Comparison of ENCODE assay signal across 8 cellular contexts in genomic region chr16:58392215-58393137, GRCh38. TPM values are rescaled to one million over a fixed set of nuclear protein-coding genes. Genes with fewer than 3 reads are reported as not detected.
DNase-seq lines count a peak whose midpoint lies in the region; ATAC-seq and TF ChIP-seq lines count a peak whose summit lies in the region.

TSS of gene GINS3 (plus strand) at chr16:58392471. CDS start at chr16:58392602, 131 bp downstream.

- H3K36me3 Mint-ChIP-seq in natural killer cell treated with Interleukin-12 subunit alpha and Interleukin-12 subunit beta and Interleukin-15 and Interleukin-18, amount 100 ng/mL, for 72 hours: peaks cover 6% of the 10 kb centered on the region

- H3K4me2 ChIP-seq in DND-41 (ENCODE audit: insufficient read depth, low read length) (peak within 1 kb of the TSS; percentile 82), GM23248 (ENCODE audit: unreplicated experiment) (peak within 1 kb of the TSS; percentile 100)

- H3K27ac ChIP-seq in DND-41 (ENCODE audit: low read length): peak within 1 kb of the TSS; percentile 96
- peak within 1 kb of the TSS; percentile 27 for H3K27ac ChIP-seq in GM23248

- peaks cover 29% of the 10 kb centered on the region for H3K79me2 ChIP-seq in DND-41 (ENCODE audit: insufficient read depth, low read length)
- peaks cover 12% of the 10 kb centered on the region for H3K79me2 ChIP-seq in GM23248 (ENCODE audit: insufficient read depth)

- H3K27me3 ChIP-seq in DND-41 (ENCODE audit: insufficient read depth, low read length, poor library complexity) (no peaks in the 10 kb centered on the region), GM23248 (replicated peaks; ENCODE audit: insufficient read depth) (no peaks in the 10 kb centered on the region)

- peak within 1 kb of the TSS; percentile 97 for H3K4me3 Mint-ChIP-seq in natural killer cell treated with Interleukin-12 subunit alpha and Interleukin-12 subunit beta and Interleukin-15 and Interleukin-18, amount 100 ng/mL, for 72 hours

- 1 to 3% methylated on average over 52 to 64 of the region's 67 CpGs for WGBS in GM23248 (ENCODE audit: low coverage in 1 of 2, low lambda C conversion rate in 2 of 2, missing lambda C conversion rate in 2 of 2), 2 experiments

- in situ Hi-C loops in GM23248 (cut with MboI): no loop called here

- peaks cover 21 to 23% of the 10 kb centered on the region in 2 donors for H3K4me1 Mint-ChIP-seq in natural killer cell treated with Interleukin-12 subunit alpha and Interleukin-12 subunit beta and Interleukin-15 and Interleukin-18, amount 100 ng/mL, for 72 hours (ENCODE audit: low read depth in 2 of 2)

- H2AFZ ChIP-seq in DND-41 (ENCODE audit: low read depth, low read length) (peak within 1 kb of the TSS; percentile 97), GM23248 (peak within 1 kb of the TSS; percentile 100)

- H3K9me2 ChIP-seq in GM23248 (ENCODE audit: insufficient read depth): no peaks in the 10 kb centered on the region

- H3F3A ChIP-seq in GM23248 (ENCODE audit: insufficient read depth): no peaks in the 10 kb centered on the region

- H3K4me3 ChIP-seq in DND-41 (ENCODE audit: low read depth in 1 of 2, low read length in 2 of 2): peak within 1 kb of the TSS; percentile 68 to 76
- H3K4me3 ChIP-seq in GM23248: peak within 1 kb of the TSS; percentile 94
- peak within 1 kb of the TSS; percentile 99 for H3K4me3 ChIP-seq in fibroblast of mammary gland (ENCODE audit: control insufficient read depth, low read depth, low read length)

- H3K36me3 ChIP-seq in DND-41 (ENCODE audit: insufficient read depth, low read length): peaks cover 13% of the 10 kb centered on the region
- H3K36me3 ChIP-seq in GM23248 (ENCODE audit: low read depth): no peaks in the 10 kb centered on the region

- peak; percentile 93 for ATAC-seq in DND-41 (ENCODE audit: insufficient read depth, low read depth)
- peak; percentile 95 to 97 for ATAC-seq in natural killer cell treated with Interleukin-12 subunit alpha and Interleukin-12 subunit beta and Interleukin-15 and Interleukin-18, amount 100 ng/mL, for 72 hours

- H3K9me3 ChIP-seq in DND-41 (ENCODE audit: insufficient read depth, low read length, severe bottlenecking) (no peaks in the 10 kb centered on the region), GM23248 (ENCODE audit: low read depth) (no peaks in the 10 kb centered on the region)

- H3K27me3 Mint-ChIP-seq in natural killer cell treated with Interleukin-12 subunit alpha and Interleukin-12 subunit beta and Interleukin-15 and Interleukin-18, amount 100 ng/mL, for 72 hours: peaks cover 8 to 11% of the 10 kb centered on the region in 2 donors

- H3K27ac Mint-ChIP-seq in natural killer cell treated with Interleukin-12 subunit alpha and Interleukin-12 subunit beta and Interleukin-15 and Interleukin-18, amount 100 ng/mL, for 72 hours: peak within 1 kb of the TSS; percentile 91 to 98

- peaks cover 30% of the 10 kb centered on the region for H3K4me1 ChIP-seq in DND-41 (ENCODE audit: insufficient read depth, low read length)
- H3K4me1 ChIP-seq in GM23248 (ENCODE audit: insufficient read depth): no peaks in the 10 kb centered on the region

- no peak for TF ChIP-seq CTCF in DND-41 (IDR thresholded peaks at IDR 0.05; ENCODE audit: borderline replicate concordance, extremely low read depth, low read length, poor library complexity, severe bottlenecking)
- TF ChIP-seq CTCF in fibroblast of mammary gland (conservative IDR thresholded peaks at IDR 0.05; ENCODE audit: control insufficient read depth, insufficient read depth, low read depth, low read length): no peak

- H4K20me1 ChIP-seq in DND-41 (ENCODE audit: insufficient read depth, low read length): no peaks in the 10 kb centered on the region
- no peaks in the 10 kb centered on the region for H4K20me1 ChIP-seq in GM23248 (ENCODE audit: insufficient read depth)

- no peaks in the 10 kb centered on the region for H3K9me3 Mint-ChIP-seq in natural killer cell treated with Interleukin-12 subunit alpha and Interleukin-12 subunit beta and Interleukin-15 and Interleukin-18, amount 100 ng/mL, for 72 hours

- H3K9ac ChIP-seq in DND-41 (ENCODE audit: low read depth, low read length) (peak within 1 kb of the TSS; percentile 93), GM23248 (peak within 1 kb of the TSS; percentile 84)

- DNase-seq in DND-41 (peak; percentile 96), GM23248 (peak; percentile 88), Kasumi-1 (lab: John Stamatoyannopoulos, UW) (peak; percentile 87 to 89), RPMI8226 (peak; percentile 95), fibroblast of mammary gland (ENCODE audit: low read depth) (peak; percentile 89)
- DNase-seq in activated T-helper 1 cell treated with anti-CD3 and anti-CD28 coated beads, Interleukin-2, amount 50 U/mL, for 16 hours (ENCODE audit: low read depth in 1 of 2, low spot score in 1 of 2): peak; percentile 64 to 66
- DNase-seq in natural killer cell treated with Interleukin-12 subunit alpha and Interleukin-12 subunit beta and Interleukin-15 and Interleukin-18, amount 100 ng/mL, for 72 hours (ENCODE audit: low spot score): peak; percentile 90
- peak; percentile 80 for DNase-seq in stimulated activated naive CD4-positive, alpha-beta T cell treated with Interleukin-2 at 50 U/mL for 16 hours (lab: John Stamatoyannopoulos, UW)

RNA-seq across cellular contexts. Expression of gene GINS3, which starts in this region (rescaled TPM):
- total RNA-seq in GM23248 (2014; rRNA removed; shearing (Covaris generic)): 2.9 and 7.7 TPM in 2 replicates
- polyA plus RNA-seq in GM23248 (2016; fragmentation: Nextera tagmentation; extraction: Ambion mirVana): 2.7 and 2.9 TPM in 2 replicates
- 10 to 100 TPM; 11.8 to 21.6 TPM for total RNA-seq in natural killer cell treated with Interleukin-12 subunit alpha and Interleukin-12 subunit beta and Interleukin-15 and Interleukin-18, amount 100 ng/mL, for 72 hours

Comparison
In these comparisons a context has a peak if more than half of its experiments do, and no peak if none do; other contexts are left out.
1. Peak in every context shown above with its lines: DNase-seq, ATAC-seq, H3K4me3 ChIP-seq and H3K27ac ChIP-seq.